Comparison of ENCODE assay signal across 10 cellular contexts in genomic region chr17:33927732-33928133, GRCh38.
DNase-seq lines count a peak whose midpoint lies in the region; TF ChIP-seq lines count a peak whose summit lies in the region.
"Had no signal": no experiment of that assay in that cellular context is flagged by ENCODE, and none has a peak within 500 bp of the region (broad histone marks: within the 10 kb centered on the region; RNA-seq: fewer than 3 reads in every experiment).

No MANE protein-coding gene starts in this region.

- TF ChIP-seq CTCF in colonic mucosa (IDR thresholded peaks at IDR 0.05) = no peak

- intact Hi-C loops in colonic mucosa (cut with DNase I) = no loop called here

- no peak overlapping the region for H3K9ac ChIP-seq in colonic mucosa (ENCODE audit: low read depth in 2 of 2, low read length in 2 of 2)

- H3K9me3 ChIP-seq in colonic mucosa = no peaks in the 10 kb centered on the region
- H3K9me3 ChIP-seq: stomach had no signal

- no peaks in the 10 kb centered on the region for H3K4me1 ChIP-seq in colonic mucosa
- H3K4me1 ChIP-seq: stomach had no signal

- no peaks in the 10 kb centered on the region for H3K27me3 ChIP-seq in colonic mucosa

- H3K4me3 ChIP-seq in colonic mucosa = no peak overlapping the region
- H3K4me3 ChIP-seq: stomach had no signal

- DNase-seq in Daoy (ENCODE audit: low read depth) (peak; percentile 82), HCEC 1CT (peak; percentile 1), RKO (ENCODE audit: low spot score) (peak; percentile 25), inferior parietal cortex (ENCODE audit: extremely low spot score) (peak; percentile 45), AG08396 (ENCODE audit: low spot score) (no peak), NCI-H345 treated with DMSO at 0.1 percent for 48 hours (lab: John Stamatoyannopoulos, UW; ENCODE audit: unreplicated experiment) (no peak), colonic mucosa (no peak), Kasumi-1 (lab: John Stamatoyannopoulos, UW) (no peak)
- DNase-seq: activated CD4-positive, alpha-beta T cell treated with anti-CD3 and anti-CD28 coated beads, Interleukin-2, amount 10 ng/mL, durations not matched to agents 24 days and 14 days; stomach had no signal

- no peaks in the 10 kb centered on the region for H3K36me3 ChIP-seq in colonic mucosa
- H3K36me3 ChIP-seq: stomach had no signal

- no peak overlapping the region for H3K27ac ChIP-seq in colonic mucosa
- H3K27ac ChIP-seq: stomach had no signal

Comparison
In these comparisons a context has a peak if more than half of its experiments do, and no peak if none do; other contexts are left out.
1. DNase-seq: peak in Daoy (single experiment), HCEC 1CT (single experiment), RKO (single experiment) and inferior parietal cortex (single experiment); none in AG08396 (single experiment), NCI-H345 treated with DMSO at 0.1 percent for 48 hours (single experiment), colonic mucosa (single experiment) and Kasumi-1 (0 of 2).